ENCODE assay signal across 8 cellular contexts in the genomic region with DNA sequence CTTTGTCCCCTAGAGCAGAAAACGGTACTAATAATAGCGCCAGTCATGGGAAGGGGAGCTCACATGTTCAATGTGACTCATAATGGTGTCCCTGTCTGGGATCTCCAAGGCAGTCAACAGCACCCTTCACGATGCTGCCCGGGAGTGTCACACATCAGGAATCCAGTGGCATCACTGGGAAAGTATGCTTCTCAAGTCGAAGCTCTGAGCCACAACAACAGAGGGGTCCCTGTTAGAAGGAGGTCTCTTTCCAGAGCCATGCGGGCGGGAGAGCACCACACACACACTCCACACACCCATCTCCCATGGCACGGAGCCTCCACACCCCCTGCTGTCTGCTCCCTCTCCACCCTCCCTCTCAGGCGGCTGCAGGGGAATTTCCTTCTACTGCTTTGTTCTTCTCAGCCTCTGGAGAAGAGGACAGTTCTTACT.
A peak's percentile ranks its signal among the peaks of the same experiment; 100 is the strongest.
DNase-seq lines count a peak whose midpoint lies in the region; ATAC-seq and TF ChIP-seq lines count a peak whose summit lies in the region.

No MANE protein-coding gene starts in this region.

- no peak for ATAC-seq in CD4-positive, alpha-beta T cell (ENCODE audit: poor library complexity)

- TF ChIP-seq POLR2A in Peyer's patch (IDR thresholded peaks at IDR 0.05), result no peak

- H3K27ac Mint-ChIP-seq in CD4-positive, alpha-beta T cell, result peak overlapping the region; percentile 99
- peak overlapping the region; percentile 17 for H3K27ac Mint-ChIP-seq in mesothelial cell of epicardium

- no peaks in the 10 kb centered on the region for H3K9me3 Mint-ChIP-seq in CD4-positive, alpha-beta T cell
- no peaks in the 10 kb centered on the region for H3K9me3 Mint-ChIP-seq in mesothelial cell of epicardium

- H3K4me3 ChIP-seq in Peyer's patch, result no peak overlapping the region
- H3K4me3 ChIP-seq in choroid plexus epithelial cell (ENCODE audit: low read depth, low read length), result no peak overlapping the region
- no peak overlapping the region for H3K4me3 ChIP-seq in H7 (ENCODE audit: insufficient read depth, low read depth, low read length)

- peak overlapping the region; percentile 94 for H3K27ac ChIP-seq in CD4-positive, alpha-beta T cell (ENCODE audit: low read depth, low read length)
- peak overlapping the region; percentile 68 to 88 (median 75) for H3K27ac ChIP-seq in Peyer's patch

- no peaks in the 10 kb centered on the region for H3K27me3 ChIP-seq in CD4-positive, alpha-beta T cell (ENCODE audit: control insufficient read depth, insufficient read depth, low read length)
- H3K27me3 ChIP-seq in Peyer's patch (no peaks in the 10 kb centered on the region), H7 (ENCODE audit: control insufficient read depth, insufficient read depth, low read length) (no peaks in the 10 kb centered on the region)

- CTCF ChIA-PET in CD4-positive, alpha-beta T cell (lab: Charles Lee), result interaction anchor here (0.5 to 2.6 kb wide), 10 partner anchors 17 to 177 kb away, joined by 3 to 9 read pairs (median 3); no protein-coding TSS in a partner anchor

- peaks cover 100% of the 10 kb centered on the region for H3K4me1 Mint-ChIP-seq in CD4-positive, alpha-beta T cell (ENCODE audit: low read depth)
- peaks cover 66% of the 10 kb centered on the region for H3K4me1 Mint-ChIP-seq in mesothelial cell of epicardium

- no peaks in the 10 kb centered on the region for H3K27me3 Mint-ChIP-seq in CD4-positive, alpha-beta T cell
- H3K27me3 Mint-ChIP-seq in mesothelial cell of epicardium (ENCODE audit: low read depth), result no peaks in the 10 kb centered on the region

- intact Hi-C loops in CD4-positive, alpha-beta T cell (cut with DNase I, micrococcal nuclease), result loop anchor here in 1 of 2 experiments (10.0 kb wide), 1 partner anchor 433 kb away; no protein-coding TSS in a partner anchor

- POLR2A ChIA-PET in CD4-positive, alpha-beta T cell (lab: Charles Lee), result interaction anchor here (0.6 to 23.3 kb wide), 16 partner anchors 7 to 180 kb away, joined by 3 to 476 read pairs (median 9); no protein-coding TSS in a partner anchor

- H3K4me3 Mint-ChIP-seq in CD4-positive, alpha-beta T cell, result peak overlapping the region; percentile 82
- H3K4me3 Mint-ChIP-seq in mesothelial cell of epicardium, result no peak overlapping the region

- peaks cover 100% of the 10 kb centered on the region for H3K36me3 Mint-ChIP-seq in CD4-positive, alpha-beta T cell (ENCODE audit: low read depth)
- peaks cover 3% of the 10 kb centered on the region for H3K36me3 Mint-ChIP-seq in mesothelial cell of epicardium

- TF ChIP-seq CTCF in CD4-positive, alpha-beta T cell (IDR thresholded peaks at IDR 0.05), result no peak
- TF ChIP-seq CTCF in Peyer's patch (IDR thresholded peaks at IDR 0.05), result no peak
- TF ChIP-seq CTCF in choroid plexus epithelial cell (conservative IDR thresholded peaks at IDR 0.05; ENCODE audit: low read depth, low read length), result peak; percentile 31
- no peak for TF ChIP-seq CTCF in mesothelial cell of epicardium (IDR thresholded peaks at IDR 0.05; ENCODE audit: unreplicated experiment)

- peaks cover 0 to 56% (median 42%) of the 10 kb centered on the region in 4 donors for H3K4me1 ChIP-seq in Peyer's patch

- H3K9me3 ChIP-seq in CD4-positive, alpha-beta T cell (ENCODE audit: control insufficient read depth, low read length), result no peaks in the 10 kb centered on the region
- no peaks in the 10 kb centered on the region for H3K9me3 ChIP-seq in Peyer's patch

- peaks cover 0 to 16% (median 0%) of the 10 kb centered on the region in 3 donors for H3K36me3 ChIP-seq in Peyer's patch
- H3K36me3 ChIP-seq in H7 (replicated peaks; ENCODE audit: control insufficient read depth, insufficient read depth, low read length), result peaks cover 3% of the 10 kb centered on the region

- peak in 2 of 10 experiments; percentile 45 to 57 for DNase-seq in CD4-positive, alpha-beta T cell
- DNase-seq in Peyer's patch (peak in 1 of 3 donors; percentile 72), choroid plexus epithelial cell (ENCODE audit: low read depth) (peak; percentile 98), mesothelial cell of epicardium (ENCODE audit: low spot score in 2 of 2, unreplicated experiment in 2 of 2) (no peak), H7 (no peak), NCI-H128 (lab: John Stamatoyannopoulos, UW; ENCODE audit: unreplicated experiment) (no peak), middle frontal gyrus (ENCODE audit: extremely low spot score, low spot score) (no peak), HuH-7 (ENCODE audit: low spot score) (no peak)
